In the genomic region with DNA sequence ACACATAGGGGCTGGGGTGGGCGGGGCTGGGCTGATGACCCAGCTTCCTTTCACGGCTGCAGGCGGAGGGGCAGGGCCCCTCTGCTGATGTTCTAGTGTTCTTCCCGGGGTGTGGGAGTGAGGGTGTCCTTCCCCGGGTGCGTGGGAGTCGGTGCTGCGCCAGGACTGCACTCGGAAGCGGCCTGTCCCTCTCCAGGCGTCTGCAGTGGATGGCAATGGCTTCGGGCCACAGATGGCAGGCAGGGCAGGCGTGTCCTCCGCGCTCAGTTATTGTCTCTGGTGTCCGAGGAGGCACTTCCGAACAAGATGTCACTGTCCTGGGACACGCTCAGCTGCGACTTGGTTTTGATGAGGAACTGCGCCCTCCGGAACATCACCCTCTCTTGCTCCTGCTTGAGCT, we compare ENCODE assay signal across 35 cellular contexts. TPM values are rescaled to one million over a fixed set of nuclear protein-coding genes. Genes with fewer than 3 reads are reported as not detected.
"Had no signal": no experiment of that assay in that cellular context is flagged by ENCODE, and none has a peak within 500 bp of the region (broad histone marks: within the 10 kb centered on the region; RNA-seq: fewer than 3 reads in every experiment).

No MANE protein-coding gene starts in this region.

- H3K36me3 Mint-ChIP-seq: activated naive CD8-positive, alpha-beta T cell treated with anti-CD3 and anti-CD28 coated beads for 36 hours had no signal

- H3K4me1 ChIP-seq: ascending aorta, breast epithelium had no signal

- H3K9me3 Mint-ChIP-seq: activated B cell treated with CpG ODN at 0.5 μM for 24 hours; activated CD4-positive, alpha-beta memory T cell treated with anti-CD3 and anti-CD28 coated beads, Interleukin-2, amount 10 ng/mL, durations not matched to agents 7 days and 5 days; activated naive CD8-positive, alpha-beta T cell treated with anti-CD3 and anti-CD28 coated beads for 36 hours; activated T-cell treated with anti-CD3 and anti-CD28 coated beads, Interleukin-2, amount 50 U/mL, for 72 hours; activated T-helper 17 cell treated with anti-CD3 and anti-CD28 coated beads, Interleukin-2, amount 50 U/mL, for 72 hours had no signal

- H2AFZ ChIP-seq: PC-9 had no signal

- H3K4me3 ChIP-seq: ascending aorta, breast epithelium, PC-9 had no signal

- DNase-seq: activated B cell treated with CpG ODN at 0.5 μM for 24 hours; activated CD4-positive, alpha-beta memory T cell treated with anti-CD3 and anti-CD28 coated beads, Interleukin-2, amount 10 ng/mL, durations not matched to agents 7 days and 5 days; activated CD4-positive, alpha-beta T cell treated with anti-CD3 and anti-CD28 coated beads for 4 hours; activated CD4-positive, alpha-beta T cell treated with anti-CD3 and anti-CD28 coated beads, Interleukin-2, amount 50 U/mL, for 1 hour; activated CD4-positive, CD25-positive, alpha-beta regulatory T cell treated with anti-CD3 and anti-CD28 coated beads, Interleukin-2, amount 50 U/mL, for 72 hours; activated effector memory CD4-positive, alpha-beta T cell treated with anti-CD3 and anti-CD28 coated beads, Interleukin-2, amount 50 U/mL, for 16 hours; activated naive CD4-positive, alpha-beta T cell; activated naive CD4-positive, alpha-beta T cell treated with anti-CD3 and anti-CD28 coated beads, Interleukin-2, amount 50 U/mL, for 16 hours; activated naive CD8-positive, alpha-beta T cell treated with anti-CD3 and anti-CD28 coated beads for 36 hours; activated T-cell treated with anti-CD3 and anti-CD28 coated beads, Interleukin-2, amount 50 U/mL, for 1 hour; activated T-cell treated with anti-CD3 and anti-CD28 coated beads, Interleukin-2, amount 50 U/mL, for 72 hours; amygdala; NCI-H1092 treated with DMSO at 0.1 percent for 48 hours; NCI-H1417; NCI-H146; NCI-H187; NCI-H2029 treated with DMSO at 0.1 percent for 48 hours; NCI-H2107; NCI-H2171; NCI-H510A; NCI-H748 treated with DMSO at 0.1 percent for 48 hours; NK-92 treated with Interleukin-12 subunit alpha and Interleukin-12 subunit beta, amount 100 ng/mL, for 24 hours; PC-9; Right ventricle myocardium superior; SW 1271; T-helper 1 cell; T-helper 2 cell; T-helper 9 cell had no signal

- H3K27ac ChIP-seq: ascending aorta, breast epithelium, PC-9, RWPE1, VCaP had no signal

- H3K4me1 Mint-ChIP-seq: activated B cell treated with CpG ODN at 0.5 μM for 24 hours; activated CD4-positive, alpha-beta memory T cell treated with anti-CD3 and anti-CD28 coated beads, Interleukin-2, amount 10 ng/mL, durations not matched to agents 7 days and 5 days; activated naive CD8-positive, alpha-beta T cell treated with anti-CD3 and anti-CD28 coated beads for 36 hours; activated T-helper 17 cell treated with anti-CD3 and anti-CD28 coated beads, Interleukin-2, amount 50 U/mL, for 72 hours had no signal

- H3K9me3 ChIP-seq: ascending aorta, breast epithelium had no signal

- H3K27me3 ChIP-seq: ascending aorta, breast epithelium had no signal

- ATAC-seq: activated T-cell treated with anti-CD3 and anti-CD28 coated beads, Interleukin-2, amount 50 U/mL, for 72 hours; activated T-helper 17 cell treated with anti-CD3 and anti-CD28 coated beads, Interleukin-2, amount 50 U/mL, for 72 hours had no signal

- FAIRE-seq: RCC 7860 had no signal

- H3K4me2 ChIP-seq: PC-9 had no signal

- H3K27ac Mint-ChIP-seq: activated B cell treated with CpG ODN at 0.5 μM for 24 hours; activated CD4-positive, alpha-beta memory T cell treated with anti-CD3 and anti-CD28 coated beads, Interleukin-2, amount 10 ng/mL, durations not matched to agents 7 days and 5 days; activated naive CD8-positive, alpha-beta T cell treated with anti-CD3 and anti-CD28 coated beads for 36 hours; activated T-cell treated with anti-CD3 and anti-CD28 coated beads, Interleukin-2, amount 50 U/mL, for 72 hours; activated T-helper 17 cell treated with anti-CD3 and anti-CD28 coated beads, Interleukin-2, amount 50 U/mL, for 72 hours had no signal

- H3K36me3 ChIP-seq: ascending aorta, breast epithelium had no signal

- H3K4me3 Mint-ChIP-seq: activated B cell treated with CpG ODN at 0.5 μM for 24 hours; activated CD4-positive, alpha-beta memory T cell treated with anti-CD3 and anti-CD28 coated beads, Interleukin-2, amount 10 ng/mL, durations not matched to agents 7 days and 5 days; activated naive CD8-positive, alpha-beta T cell treated with anti-CD3 and anti-CD28 coated beads for 36 hours; activated T-cell treated with anti-CD3 and anti-CD28 coated beads, Interleukin-2, amount 50 U/mL, for 72 hours; activated T-helper 17 cell treated with anti-CD3 and anti-CD28 coated beads, Interleukin-2, amount 50 U/mL, for 72 hours had no signal

RNA-seq across cellular contexts. Expression of gene KCNG1, which starts 19.1 kb away (rescaled TPM):
- total RNA-seq: OCI-LY7, PC-9 had no signal
